In the genomic region with DNA sequence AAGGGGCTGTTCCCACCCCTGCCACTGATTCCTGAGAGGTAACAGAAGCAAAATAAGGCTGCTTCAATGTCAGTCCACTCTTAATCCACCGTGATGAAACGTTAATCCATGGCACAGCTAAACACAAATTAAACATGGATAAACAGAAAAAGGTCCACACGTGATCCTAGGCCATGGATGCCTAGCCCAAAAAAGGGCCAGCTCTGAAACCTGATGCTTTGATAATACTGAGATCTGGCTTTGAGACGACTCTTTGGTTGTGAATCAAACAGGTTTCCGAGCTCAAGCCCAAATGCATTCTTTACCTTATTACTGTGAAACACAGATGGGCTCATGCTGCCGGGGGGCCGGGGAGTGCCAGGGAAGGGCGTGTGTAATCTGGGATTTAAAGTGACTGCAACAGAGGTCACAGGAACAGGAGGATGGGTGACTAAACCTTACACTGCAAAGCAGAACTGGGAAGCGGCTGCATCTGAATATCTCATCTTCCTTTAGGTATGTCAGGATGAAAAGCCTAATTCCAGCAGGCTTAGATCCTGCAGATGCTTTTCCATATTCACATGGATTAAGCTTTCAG, we compare ENCODE assay signal across 13 cellular contexts.
DNase-seq lines count a peak whose midpoint lies in the region; TF ChIP-seq lines count a peak whose summit lies in the region.
"Had no signal": no experiment of that assay in that cellular context is flagged by ENCODE, and none has a peak within 500 bp of the region (broad histone marks: within the 10 kb centered on the region; RNA-seq: fewer than 3 reads in every experiment).

No MANE protein-coding gene starts in this region.

- peaks cover 23% of the 10 kb centered on the region for H3K36me3 Mint-ChIP-seq in neural progenitor cell
- H3K36me3 Mint-ChIP-seq: activated CD8-positive, alpha-beta memory T cell treated with anti-CD3 and anti-CD28 coated beads, Interleukin-2, amount 10 ng/mL, durations not matched to agents 7 days and 5 days; activated naive CD8-positive, alpha-beta T cell treated with anti-CD3 and anti-CD28 coated beads, Interleukin-2, amount 10 ng/mL, durations not matched to agents 7 days and 5 days had no signal

- no peak for TF ChIP-seq CTCF in neural progenitor cell (IDR thresholded peaks at IDR 0.05)

- H3K9me3 ChIP-seq in ectodermal cell (ENCODE audit: control insufficient read depth, low read length) (no peaks in the 10 kb centered on the region), neural progenitor cell (ENCODE audit: low read depth) (no peaks in the 10 kb centered on the region)
- H3K9me3 ChIP-seq: spleen had no signal

- H3K79me2 ChIP-seq in neural progenitor cell (ENCODE audit: low read depth) = peaks cover 96% of the 10 kb centered on the region

- H3K27me3 Mint-ChIP-seq in neural progenitor cell (ENCODE audit: insufficient read depth, low read depth) = peaks cover 3% of the 10 kb centered on the region

- DNase-seq in D341Med (ENCODE audit: low spot score) (peak; percentile 51), LHCN-M2 (ENCODE audit: low read depth) (peak; percentile 32), neural progenitor cell (ENCODE audit: low spot score) (peak; percentile 55), NCI-H2029 treated with DMSO at 0.1 percent for 48 hours (lab: John Stamatoyannopoulos, UW) (no peak), SK-N-DZ (ENCODE audit: low spot score) (no peak), DMS79 treated with DMSO at 0.1 percent for 48 hours (lab: John Stamatoyannopoulos, UW) (no peak)
- DNase-seq in stimulated activated naive CD4-positive, alpha-beta T cell treated with Interleukin-2 at 50 U/mL for 16 hours (lab: John Stamatoyannopoulos, UW) = no peak
- DNase-seq: activated CD8-positive, alpha-beta memory T cell treated with anti-CD3 and anti-CD28 coated beads, Interleukin-2, amount 10 ng/mL, durations not matched to agents 7 days and 5 days; activated naive CD8-positive, alpha-beta T cell treated with anti-CD3 and anti-CD28 coated beads, Interleukin-2, amount 10 ng/mL, durations not matched to agents 7 days and 5 days; NCI-H2227 treated with DMSO at 0.1 percent for 48 hours; spleen had no signal

- no peaks in the 10 kb centered on the region for H3K27me3 ChIP-seq in ectodermal cell (ENCODE audit: control insufficient read depth, insufficient read depth, low read length, poor library complexity, severe bottlenecking)
- no peaks in the 10 kb centered on the region for H3K27me3 ChIP-seq in neural progenitor cell
- H3K27me3 ChIP-seq: BLaER1 treated with 17β-estradiol and CSF1 and Interleukin-3, amounts not matched to agents 10 nM and 100 nM had no signal

- no peak overlapping the region for H2AFZ ChIP-seq in neural progenitor cell (replicated peaks)

- H3K27ac ChIP-seq in ectodermal cell (ENCODE audit: insufficient read depth, low read depth, low read length, poor library complexity, severe bottlenecking) = peak overlapping the region; percentile 17
- H3K27ac ChIP-seq in neural progenitor cell = peak overlapping the region; percentile 73
- H3K27ac ChIP-seq: BLaER1 treated with 17β-estradiol and CSF1 and Interleukin-3, amounts not matched to agents 10 nM and 100 nM; spleen had no signal

- peaks cover 97% of the 10 kb centered on the region for H4K20me1 ChIP-seq in neural progenitor cell (ENCODE audit: low read depth)

- no peaks in the 10 kb centered on the region for H3K36me3 ChIP-seq in ectodermal cell (ENCODE audit: control insufficient read depth, insufficient read depth, low read length)
- H3K36me3 ChIP-seq in neural progenitor cell = no peaks in the 10 kb centered on the region

- WGBS in ectodermal cell, 2 experiments = 70 to 83% methylated on average over 9 of the region's 9 CpGs

- peak overlapping the region; percentile 55 for H3K27ac Mint-ChIP-seq in neural progenitor cell
- H3K27ac Mint-ChIP-seq: activated CD8-positive, alpha-beta memory T cell treated with anti-CD3 and anti-CD28 coated beads, Interleukin-2, amount 10 ng/mL, durations not matched to agents 7 days and 5 days; activated naive CD8-positive, alpha-beta T cell treated with anti-CD3 and anti-CD28 coated beads, Interleukin-2, amount 10 ng/mL, durations not matched to agents 7 days and 5 days had no signal

- H3K4me3 ChIP-seq in ectodermal cell (ENCODE audit: insufficient read depth, low read depth, low read length) (no peak overlapping the region), neural progenitor cell (no peak overlapping the region)
- H3K4me3 ChIP-seq: BLaER1 treated with 17β-estradiol and CSF1 and Interleukin-3, amounts not matched to agents 10 nM and 100 nM; spleen had no signal

- H3K4me3 Mint-ChIP-seq in neural progenitor cell = peak overlapping the region; percentile 32
- H3K4me3 Mint-ChIP-seq: activated CD8-positive, alpha-beta memory T cell treated with anti-CD3 and anti-CD28 coated beads, Interleukin-2, amount 10 ng/mL, durations not matched to agents 7 days and 5 days; activated naive CD8-positive, alpha-beta T cell treated with anti-CD3 and anti-CD28 coated beads, Interleukin-2, amount 10 ng/mL, durations not matched to agents 7 days and 5 days had no signal

- H3K4me1 ChIP-seq in ectodermal cell (ENCODE audit: control insufficient read depth, insufficient read depth, low read length) = peaks cover 9% of the 10 kb centered on the region
- peaks cover 16% of the 10 kb centered on the region for H3K4me1 ChIP-seq in neural progenitor cell

- peaks cover 21% of the 10 kb centered on the region for H3F3A ChIP-seq in neural progenitor cell (ENCODE audit: low read depth)

- H3K4me2 ChIP-seq in neural progenitor cell = peak overlapping the region; percentile 35
- H3K4me2 ChIP-seq: BLaER1 treated with 17β-estradiol and CSF1 and Interleukin-3, amounts not matched to agents 10 nM and 100 nM had no signal

- H3K9me3 Mint-ChIP-seq in neural progenitor cell = no peaks in the 10 kb centered on the region
- H3K9me3 Mint-ChIP-seq: activated naive CD8-positive, alpha-beta T cell treated with anti-CD3 and anti-CD28 coated beads, Interleukin-2, amount 10 ng/mL, durations not matched to agents 7 days and 5 days had no signal

- H3K9ac ChIP-seq in neural progenitor cell = no peak overlapping the region

- peaks cover 49% of the 10 kb centered on the region for H3K4me1 Mint-ChIP-seq in neural progenitor cell
- H3K4me1 Mint-ChIP-seq: activated CD8-positive, alpha-beta memory T cell treated with anti-CD3 and anti-CD28 coated beads, Interleukin-2, amount 10 ng/mL, durations not matched to agents 7 days and 5 days; activated naive CD8-positive, alpha-beta T cell treated with anti-CD3 and anti-CD28 coated beads, Interleukin-2, amount 10 ng/mL, durations not matched to agents 7 days and 5 days had no signal

Comparison
In these comparisons a context has a peak if more than half of its experiments do, and no peak if none do; other contexts are left out.
1. DNase-seq: peak in D341Med (single experiment), LHCN-M2 (single experiment) and neural progenitor cell (single experiment); none in NCI-H2029 treated with DMSO at 0.1 percent for 48 hours (single experiment), stimulated activated naive CD4-positive, alpha-beta T cell treated with Interleukin-2 at 50 U/mL for 16 hours (single experiment), SK-N-DZ (single experiment) and DMS79 treated with DMSO at 0.1 percent for 48 hours (single experiment).